Comparison of ENCODE assay signal across 10 cellular contexts in the genomic region with DNA sequence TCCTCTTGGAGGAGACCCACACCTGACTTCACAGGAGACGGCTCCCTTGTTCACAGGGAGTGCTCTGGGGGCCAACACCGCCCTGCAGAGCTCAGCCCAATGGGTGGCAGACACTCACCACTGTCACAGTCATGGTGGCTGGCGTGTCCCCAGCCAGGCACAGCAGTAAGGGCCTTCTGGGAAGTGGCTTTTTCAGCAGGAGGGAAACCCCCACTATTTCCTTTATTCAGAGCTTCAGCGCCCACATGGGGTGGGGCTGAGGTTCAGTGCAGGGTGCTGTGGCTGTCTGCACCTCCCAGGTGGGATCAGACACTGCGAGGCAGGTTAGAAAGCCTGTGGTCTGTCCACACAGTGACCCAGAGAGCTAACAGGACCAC. TPM values are rescaled to one million over a fixed set of nuclear protein-coding genes. Genes with fewer than 3 reads are reported as not detected.
DNase-seq lines count a peak whose midpoint lies in the region; ATAC-seq lines count a peak whose summit lies in the region.
"Had no signal": no experiment of that assay in that cellular context is flagged by ENCODE, and none has a peak within 500 bp of the region (broad histone marks: within the 10 kb centered on the region; RNA-seq: fewer than 3 reads in every experiment).

No MANE protein-coding gene starts in this region.

- H3K4me1 ChIP-seq in CD4-positive, CD25-positive, alpha-beta regulatory T cell (ENCODE audit: control insufficient read depth, insufficient read depth, low read length, poor library complexity, severe bottlenecking): peaks cover 50% of the 10 kb centered on the region

- H3K36me3 Mint-ChIP-seq in CD4-positive, CD25-positive, alpha-beta regulatory T cell: peaks cover 6% of the 10 kb centered on the region
- H3K36me3 Mint-ChIP-seq in IgD-negative memory B cell: peaks cover 3% of the 10 kb centered on the region

- peaks cover 9 to 62% (median 35%) of the 10 kb centered on the region in 4 donors for H3K4me1 Mint-ChIP-seq in CD4-positive, CD25-positive, alpha-beta regulatory T cell
- H3K4me1 Mint-ChIP-seq in IgD-negative memory B cell: peaks cover 27 to 35% (median 29%) of the 10 kb centered on the region in 3 donors

- peak; percentile 57 to 89 (median 71) for DNase-seq in CD4-positive, CD25-positive, alpha-beta regulatory T cell
- DNase-seq in activated T-cell treated with anti-CD3 and anti-CD28 coated beads for 24 hours (ENCODE audit: low read depth) (peak; percentile 71), GF-D8 (lab: John Stamatoyannopoulos, UW) (no peak), GOT3 (lab: John Stamatoyannopoulos, UW) (no peak), NCI-H1105 (lab: John Stamatoyannopoulos, UW) (no peak), HuH-7 (ENCODE audit: low spot score) (no peak)
- peak; percentile 62 for DNase-seq in stimulated activated CD4-positive, alpha-beta T cell treated with anti-CD3 and anti-CD28 coated beads, Interleukin-12 subunit alpha, Interleukin-12 subunit beta, amount 100 ng/mL, for 4 hours
- DNase-seq: Kasumi-1 had no signal

- peak overlapping the region; percentile 85 for H3K27ac ChIP-seq in CD4-positive, CD25-positive, alpha-beta regulatory T cell (ENCODE audit: insufficient read depth, low read length, poor library complexity, severe bottlenecking)
- H3K27ac ChIP-seq: vagina had no signal

- H3K4me3 ChIP-seq in CD4-positive, CD25-positive, alpha-beta regulatory T cell (ENCODE audit: low read depth, low read length): peak overlapping the region; percentile 13
- H3K4me3 ChIP-seq: vagina had no signal

- H3K9me3 ChIP-seq in CD4-positive, CD25-positive, alpha-beta regulatory T cell (ENCODE audit: control insufficient read depth in 2 of 2, low read length in 2 of 2): no peaks in the 10 kb centered on the region
- H3K9me3 ChIP-seq: vagina had no signal

- H3K4me3 Mint-ChIP-seq in CD4-positive, CD25-positive, alpha-beta regulatory T cell: peak overlapping the region; percentile 72 to 94 (median 83)
- H3K4me3 Mint-ChIP-seq in IgD-negative memory B cell: peak overlapping the region; percentile 61 to 87 (median 82)

- H3K27me3 ChIP-seq in CD4-positive, CD25-positive, alpha-beta regulatory T cell (ENCODE audit: control insufficient read depth, insufficient read depth, low read length): no peaks in the 10 kb centered on the region
- H3K27me3 ChIP-seq: vagina had no signal

- ATAC-seq in CD4-positive, CD25-positive, alpha-beta regulatory T cell (ENCODE audit: low read depth in 2 of 2): peak; percentile 83 to 84

- no peaks in the 10 kb centered on the region for H3K27me3 Mint-ChIP-seq in CD4-positive, CD25-positive, alpha-beta regulatory T cell
- H3K27me3 Mint-ChIP-seq in IgD-negative memory B cell: no peaks in the 10 kb centered on the region

- no peaks in the 10 kb centered on the region for H3K9me3 Mint-ChIP-seq in CD4-positive, CD25-positive, alpha-beta regulatory T cell
- no peaks in the 10 kb centered on the region for H3K9me3 Mint-ChIP-seq in IgD-negative memory B cell

- H3K27ac Mint-ChIP-seq in CD4-positive, CD25-positive, alpha-beta regulatory T cell: peak overlapping the region; percentile 87 to 90 (median 90)
- peak overlapping the region in 2 of 3 donors; percentile 92 to 94 for H3K27ac Mint-ChIP-seq in IgD-negative memory B cell

- H3K36me3 ChIP-seq in CD4-positive, CD25-positive, alpha-beta regulatory T cell (ENCODE audit: control insufficient read depth, insufficient read depth, low read length): peaks cover 10% of the 10 kb centered on the region

RNA-seq across cellular contexts. Expression of gene SNAPC4, which starts 3.6 kb away (rescaled TPM):
- 13.3 TPM for total RNA-seq in CD4-positive, CD25-positive, alpha-beta regulatory T cell
- 1 to 10 TPM in 2 of 4 donors, under 1 TPM in 2; 0.40 to 1.2 (median 0.96) TPM for polyA plus RNA-seq in CD4-positive, CD25-positive, alpha-beta regulatory T cell
- 3.8 TPM for polyA plus RNA-seq in IgD-negative memory B cell

RNA-seq across cellular contexts. Expression of gene ENTR1, which starts 6.9 kb away (rescaled TPM):
- 63.2 TPM for total RNA-seq in CD4-positive, CD25-positive, alpha-beta regulatory T cell
- 1 to 10 TPM; 7.8 to 9.9 (median 9.2) TPM for polyA plus RNA-seq in CD4-positive, CD25-positive, alpha-beta regulatory T cell
- 7.4 TPM for polyA plus RNA-seq in IgD-negative memory B cell

RNA-seq across cellular contexts. Expression of gene PMPCA, which starts 6.9 kb away (rescaled TPM):
- total RNA-seq in CD4-positive, CD25-positive, alpha-beta regulatory T cell: 86.2 TPM
- 10 to 100 TPM; 36.5 to 46.5 (median 39.2) TPM for polyA plus RNA-seq in CD4-positive, CD25-positive, alpha-beta regulatory T cell
- polyA plus RNA-seq in IgD-negative memory B cell: 35.0 TPM

RNA-seq across cellular contexts. Expression of gene CARD9, which starts 30.1 kb away (rescaled TPM):
- 0.35 TPM for total RNA-seq in CD4-positive, CD25-positive, alpha-beta regulatory T cell
- under 1 TPM; 0.23 to 0.82 (median 0.33) TPM for polyA plus RNA-seq in CD4-positive, CD25-positive, alpha-beta regulatory T cell
- 0.26 TPM for polyA plus RNA-seq in IgD-negative memory B cell

RNA-seq across cellular contexts. Expression of gene INPP5E, which starts 36.1 kb away (rescaled TPM):
- 30.3 TPM for total RNA-seq in CD4-positive, CD25-positive, alpha-beta regulatory T cell
- 1 to 10 TPM; 1.9 to 4.4 (median 2.3) TPM for polyA plus RNA-seq in CD4-positive, CD25-positive, alpha-beta regulatory T cell
- 6.9 TPM for polyA plus RNA-seq in IgD-negative memory B cell

Comparison
In these comparisons a context has a peak if more than half of its experiments do, and no peak if none do; other contexts are left out.
1. DNase-seq: peak in CD4-positive, CD25-positive, alpha-beta regulatory T cell (3 of 3), activated T-cell treated with anti-CD3 and anti-CD28 coated beads for 24 hours (single experiment) and stimulated activated CD4-positive, alpha-beta T cell treated with anti-CD3 and anti-CD28 coated beads, Interleukin-12 subunit alpha, Interleukin-12 subunit beta, amount 100 ng/mL, for 4 hours (single experiment); none in GF-D8 (single experiment), GOT3 (single experiment), NCI-H1105 (single experiment) and HuH-7 (single experiment).